ENCODE assay signal across 8 cellular contexts in the genomic region with DNA sequence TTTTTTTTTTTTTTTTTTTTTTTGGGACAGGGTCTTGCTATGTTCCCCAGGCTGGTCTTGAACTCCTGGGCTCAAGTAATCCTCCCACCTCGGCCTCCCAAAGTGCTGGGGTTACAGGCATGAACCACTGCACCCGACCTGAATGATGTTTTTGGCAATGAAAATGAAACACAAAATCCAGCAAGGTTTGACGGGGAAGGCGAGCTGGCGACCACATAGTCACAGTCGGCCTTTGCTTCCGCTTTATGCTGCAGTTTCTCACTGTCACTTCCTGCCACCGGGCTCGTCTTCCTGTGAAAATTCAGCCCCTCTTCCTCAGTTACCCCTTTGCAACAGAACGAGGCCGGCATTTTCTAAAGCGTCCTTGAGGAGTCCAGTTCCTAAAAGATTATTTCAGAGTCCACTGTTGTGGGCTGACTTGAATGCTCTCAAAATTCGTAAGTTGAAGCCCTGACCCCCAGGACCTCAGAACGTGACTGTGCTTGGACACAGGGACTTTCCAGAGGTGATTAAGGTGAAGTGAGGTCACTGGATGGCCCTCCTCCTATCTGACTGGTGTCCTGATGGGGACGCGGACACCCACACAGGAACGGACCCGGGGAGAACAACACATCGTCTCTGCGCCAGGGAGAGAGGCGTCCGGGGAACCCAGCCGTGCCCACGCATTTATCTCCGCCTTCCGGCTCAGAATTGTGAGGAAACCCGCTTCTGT. TPM values are rescaled to one million over a fixed set of nuclear protein-coding genes. Genes with fewer than 3 reads are reported as not detected.
DNase-seq lines count a peak whose midpoint lies in the region; ATAC-seq, FAIRE-seq and TF ChIP-seq lines count a peak whose summit lies in the region.

No MANE protein-coding gene starts in this region.

- peaks cover 76% of the 10 kb centered on the region for H3K4me1 Mint-ChIP-seq in activated CD4-positive, alpha-beta memory T cell treated with anti-CD3 and anti-CD28 coated beads for 36 hours (ENCODE audit: low read depth)

- intact Hi-C loops in activated CD4-positive, alpha-beta memory T cell treated with anti-CD3 and anti-CD28 coated beads for 36 hours (cut with micrococcal nuclease) = loop anchor here (1.0 to 10.0 kb wide), 4 partner anchors 10 to 692 kb away; a partner anchor contains a TSS

- POLR2A ChIA-PET in activated CD4-positive, alpha-beta memory T cell treated with anti-CD3 and anti-CD28 coated beads for 36 hours (lab: Charles Lee) = interaction anchor here (0.5 to 1.0 kb wide), 2 partner anchors 10 to 89 kb away, joined by 3 to 4 read pairs; no protein-coding TSS in a partner anchor

- H3K27ac Mint-ChIP-seq in activated CD4-positive, alpha-beta memory T cell treated with anti-CD3 and anti-CD28 coated beads for 36 hours = peak overlapping the region; percentile 97

- peak; percentile 92 for TF ChIP-seq POLR2A in GM12892 (IDR thresholded peaks at IDR 0.05; ENCODE audit: low read depth, low read length)

- DNase-seq in GM12892 (ENCODE audit: insufficient read length) = peak; percentile 76
- peak; percentile 83 for DNase-seq in activated CD4-positive, alpha-beta memory T cell treated with anti-CD3 and anti-CD28 coated beads for 36 hours
- DNase-seq in germinal center (ENCODE audit: low spot score) = peak; percentile 82
- peak; percentile 43 to 50 for DNase-seq in stimulated activated CD8-positive, alpha-beta memory T cell treated with anti-CD3 and anti-CD28 coated beads, Interleukin-2, amount 100 ng/mL, for 1 hour (ENCODE audit: low read depth in 2 of 2)
- no peak for DNase-seq in islet precursor cell

- H3K27me3 Mint-ChIP-seq in activated CD4-positive, alpha-beta memory T cell treated with anti-CD3 and anti-CD28 coated beads for 36 hours = peaks cover 5% of the 10 kb centered on the region

- FAIRE-seq in GM12892 (lab: Jason Lieb, UNC) = peak; percentile 95

- CTCF ChIA-PET in activated CD4-positive, alpha-beta memory T cell treated with anti-CD3 and anti-CD28 coated beads for 36 hours (lab: Charles Lee) = interaction anchor here (0.9 to 4.0 kb wide), 6 partner anchors 8 to 605 kb away, joined by 3 to 31 read pairs (median 6); a partner anchor contains a TSS

- peaks cover 1% of the 10 kb centered on the region for H3K36me3 Mint-ChIP-seq in activated CD4-positive, alpha-beta memory T cell treated with anti-CD3 and anti-CD28 coated beads for 36 hours

- H3K4me3 Mint-ChIP-seq in activated CD4-positive, alpha-beta memory T cell treated with anti-CD3 and anti-CD28 coated beads for 36 hours = peak overlapping the region; percentile 87

- H3K9me3 Mint-ChIP-seq in activated CD4-positive, alpha-beta memory T cell treated with anti-CD3 and anti-CD28 coated beads for 36 hours = no peaks in the 10 kb centered on the region

- ATAC-seq in HG03571 (IDR thresholded peaks at IDR 0.05; ENCODE audit: unreplicated experiment) (peak; percentile 20), HG02678 (IDR thresholded peaks at IDR 0.05; ENCODE audit: unreplicated experiment) (no peak), GM21825 (IDR thresholded peaks at IDR 0.05; ENCODE audit: unreplicated experiment) (no peak)

RNA-seq across cellular contexts. Expression of a gene that starts 2.9 kb away (rescaled TPM):
- polyA plus RNA-seq in GM12892 (2012; ENCODE audit: missing spikeins) = 93.1 TPM
- total RNA-seq in activated CD4-positive, alpha-beta memory T cell treated with anti-CD3 and anti-CD28 coated beads for 36 hours = 10 to 100 TPM; 22.3 to 24.7 TPM
